13 cellular contexts compared by ENCODE assay signal in genomic region chr5:175872287-175873089, GRCh38. TPM values are rescaled to one million over a fixed set of nuclear protein-coding genes. Genes with fewer than 3 reads are reported as not detected.
A peak's percentile ranks its signal among the peaks of the same experiment; 100 is the strongest.
DNase-seq lines count a peak whose midpoint lies in the region; ATAC-seq and TF ChIP-seq lines count a peak whose summit lies in the region.
"Had no signal": no experiment of that assay in that cellular context is flagged by ENCODE, and none has a peak within 500 bp of the region (broad histone marks: within the 10 kb centered on the region; RNA-seq: fewer than 3 reads in every experiment).

No MANE protein-coding gene starts in this region.

- no peaks in the 10 kb centered on the region; the same call in none of the 2 replicates for H3K36me3 ChIP-seq in WERI-Rb-1
- H3K36me3 ChIP-seq in lower lobe of right lung = no peaks in the 10 kb centered on the region
- H3K36me3 ChIP-seq: heart right ventricle had no signal

- H3K4me1 ChIP-seq in lower lobe of right lung = peaks cover 10% of the 10 kb centered on the region

- ATAC-seq in lower lobe of right lung = peak; percentile 15 to 17
- ATAC-seq in HG02884 (IDR thresholded peaks at IDR 0.05; ENCODE audit: unreplicated experiment) = no peak

- no peaks in the 10 kb centered on the region for H3K9me3 ChIP-seq in WERI-Rb-1 (ENCODE audit: severe bottlenecking)
- no peaks in the 10 kb centered on the region for H3K9me3 ChIP-seq in lower lobe of right lung
- H3K9me3 ChIP-seq: heart right ventricle had no signal

- TF ChIP-seq CTCF in WERI-Rb-1 (IDR thresholded peaks at IDR 0.05; ENCODE audit: low read depth, low read length) (no peak), lower lobe of right lung (IDR thresholded peaks at IDR 0.05) (no peak)

- DNase-seq in DMS 273 (lab: John Stamatoyannopoulos, UW; ENCODE audit: unreplicated experiment) (peak; percentile 76), DMS 273 treated with DMSO at 0.1 percent for 48 hours (lab: John Stamatoyannopoulos, UW) (no peak), G401 (ENCODE audit: low spot score) (peak; percentile 52), WERI-Rb-1 (peak; percentile 76), lower lobe of right lung (no peak), foreskin melanocyte (no peak), hippocampal formation (lab: John Stamatoyannopoulos, UW) (no peak)
- DNase-seq: DMS153 had no signal

- intact Hi-C loops in lower lobe of right lung (cut with DNase I) = no loop called here

- H3K4me3 ChIP-seq in WERI-Rb-1 (ENCODE audit: low read depth, low read length) (peak overlapping the region; percentile 69), lower lobe of right lung (no peak overlapping the region)

- H3K27me3 ChIP-seq in WERI-Rb-1 (ENCODE audit: insufficient read depth, low read depth, severe bottlenecking) (no peaks in the 10 kb centered on the region), lower lobe of right lung (ENCODE audit: low read depth) (peaks cover 77% of the 10 kb centered on the region)

- H3K27ac ChIP-seq in WERI-Rb-1 = peak overlapping the region; percentile 66
- no peak overlapping the region for H3K27ac ChIP-seq in lower lobe of right lung
- H3K27ac ChIP-seq: 22Rv1, heart right ventricle had no signal

- in situ Hi-C loops in G401 (cut with HindIII; ENCODE audit: low sequenced_read_pairs) = loop anchor here (25.0 kb wide), 1 partner anchor 135 kb away; no protein-coding TSS in a partner anchor

RNA-seq across cellular contexts. Expression of gene CPLX2, which starts 1.1 kb away (rescaled TPM):
- not detected in 2 replicates for total RNA-seq in G401 (2014; rRNA removed; shearing (Covaris generic))
- 0.09 TPM for total RNA-seq in lower lobe of right lung
- total RNA-seq: activated naive CD8-positive, alpha-beta T cell treated with anti-CD3 and anti-CD28 coated beads for 36 hours; dermis microvascular lymphatic vessel endothelial cell; heart right ventricle had no signal

Comparison
In these comparisons a context has a peak if more than half of its experiments do, and no peak if none do; other contexts are left out.
1. DNase-seq: peak in DMS 273 (single experiment), G401 (single experiment) and WERI-Rb-1 (single experiment); none in DMS 273 treated with DMSO at 0.1 percent for 48 hours (single experiment), lower lobe of right lung (single experiment), foreskin melanocyte (single experiment) and hippocampal formation (0 of 2).